ENCODE assay signal across 8 cellular contexts in the genomic region with DNA sequence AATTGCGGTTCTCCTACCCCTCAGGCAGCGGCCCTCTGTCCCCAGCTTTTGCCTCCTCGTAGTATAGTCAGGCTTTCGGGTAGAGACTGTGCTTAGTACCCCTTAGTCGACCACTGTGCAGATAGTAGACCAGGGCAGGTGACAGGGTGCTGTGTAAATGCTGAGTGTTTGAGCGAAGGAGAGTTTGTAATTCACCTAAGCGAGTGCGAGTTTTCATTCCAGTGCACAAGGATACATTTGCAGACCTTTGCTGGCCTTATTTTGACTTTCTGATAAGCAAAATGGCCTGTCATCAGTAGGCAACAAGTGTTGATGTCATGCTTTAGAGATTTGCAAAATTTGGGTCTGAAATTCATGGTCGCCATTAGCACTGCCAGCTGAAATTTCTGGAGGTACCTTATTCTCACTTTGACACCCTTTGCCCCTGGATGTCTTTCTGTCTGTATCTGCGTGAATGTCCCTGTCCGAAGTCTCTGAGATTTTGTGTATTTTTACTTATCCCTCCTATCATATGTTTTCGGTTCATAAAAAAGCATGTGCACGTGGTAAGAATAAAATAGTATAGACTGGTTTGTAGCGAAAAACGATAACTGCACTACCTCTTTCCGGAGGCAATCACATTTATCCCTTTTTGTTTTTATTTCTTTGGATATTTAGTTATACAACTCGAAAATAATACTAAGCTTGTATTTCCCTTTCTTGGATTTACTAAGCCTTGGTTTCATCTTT. TPM values are rescaled to one million over a fixed set of nuclear protein-coding genes. Genes with fewer than 3 reads are reported as not detected.
DNase-seq lines count a peak whose midpoint lies in the region; ATAC-seq and TF ChIP-seq lines count a peak whose summit lies in the region.

No MANE protein-coding gene starts in this region.

- H3K4me3 ChIP-seq in IMR-90 (ENCODE audit: insufficient read depth, low read depth, low read length) (peak overlapping the region; percentile 92), cardiac fibroblast (replicated peaks in 1 of 2; ENCODE audit: low read depth in 2 of 2, low read length in 2 of 2) (peak overlapping the region; percentile 86 to 97)

- POLR2A ChIA-PET in IMR-90 (lab: Charles Lee; ENCODE audit: unreplicated experiment) = no interaction called here
- POLR2A ChIA-PET in naive thymus-derived CD8-positive, alpha-beta T cell (lab: Charles Lee) = interaction anchor here (0.8 to 4.3 kb wide), 14 partner anchors 21 to 450 kb away, joined by 3 to 72 read pairs (median 4); partner anchors contain the start of genes C5orf63, MARCHF3 and PHAX

- H2BK120ac ChIP-seq in IMR-90 (ENCODE audit: low read depth, low read length) = no peak overlapping the region

- no peak for TF ChIP-seq RAD21 in IMR-90 (IDR thresholded peaks at IDR 0.05; ENCODE audit: low read length)

- intact Hi-C loops in IMR-90 (cut with micrococcal nuclease) = loop anchor here (5.0 kb wide), 1 partner anchor 182 kb away; the partner anchor contains the start of gene ALDH7A1

- peak overlapping the region; percentile 64 for H3K27ac ChIP-seq in IMR-90 (ENCODE audit: insufficient read depth, low read length)

- H3K4me1 Mint-ChIP-seq in naive thymus-derived CD8-positive, alpha-beta T cell = peaks cover 12 to 35% (median 30%) of the 10 kb centered on the region in 4 donors

- H3K9ac ChIP-seq in IMR-90 (ENCODE audit: low read depth, low read length) = peak overlapping the region; percentile 72

- peak overlapping the region; percentile 49 for H2AK9ac ChIP-seq in IMR-90 (replicated peaks; ENCODE audit: low read depth, low read length, poor library complexity)

- peaks cover 0 to 3% of the 10 kb centered on the region in 2 experiments; a peak in 1 of 4 replicates for H3K79me1 ChIP-seq in IMR-90 (ENCODE audit: low read depth in 1 of 2, low read length in 2 of 2)

- H2AFZ ChIP-seq in IMR-90 (replicated peaks; ENCODE audit: low read length, poor library complexity) = peak overlapping the region; percentile 99

- BruUV-seq in IMR-90 (replicated peaks; lab: Mats Ljungman, UMichigan) = TSS peak; percentile 18

- H2BK20ac ChIP-seq in IMR-90 (ENCODE audit: low read depth, low read length) = no peak overlapping the region

- H3K27me3 Mint-ChIP-seq in naive thymus-derived CD8-positive, alpha-beta T cell = no peaks in the 10 kb centered on the region

- peak overlapping the region; percentile 74 to 97 (median 94) for H3K27ac Mint-ChIP-seq in naive thymus-derived CD8-positive, alpha-beta T cell

- H3K4me1 ChIP-seq in IMR-90 (ENCODE audit: control insufficient read depth, insufficient read depth, low read length) = no peaks in the 10 kb centered on the region

- no peaks in the 10 kb centered on the region for H3K27me3 ChIP-seq in IMR-90 (ENCODE audit: control insufficient read depth, insufficient read depth, low read length)

- H3K4ac ChIP-seq in IMR-90 (ENCODE audit: low read depth, low read length) = peak overlapping the region; percentile 54

- in situ Hi-C loops in IMR-90 (cut with MboI; ENCODE audit: low sequenced_read_pairs) = loop anchor here (10.0 kb wide), 1 partner anchor 104 kb away; no protein-coding TSS in a partner anchor
- in situ Hi-C loops in KBM-7 (cut with MboI; ENCODE audit: low pct_unique_long_range_greater_than_20kb, low sequenced_read_pairs) = no loop called here

- H3K9me1 ChIP-seq in IMR-90 (ENCODE audit: insufficient read depth, low read length) = no peaks in the 10 kb centered on the region

- H4K20me1 ChIP-seq in IMR-90 (ENCODE audit: insufficient read depth, low read length) = peaks cover 7% of the 10 kb centered on the region

- dilution Hi-C loops in IMR-90 (cut with HindIII; ENCODE audit: low sequenced_read_pairs, unreplicated experiment) = loop anchor here (25.0 kb wide), 1 partner anchor 117 kb away; no protein-coding TSS in a partner anchor

- DNase-seq in NCI-H1694 (lab: John Stamatoyannopoulos, UW) = peak; percentile 19
- DNase-seq in NCI-H1694 treated with DMSO at 0.1 percent for 48 hours (lab: John Stamatoyannopoulos, UW) = no peak
- DNase-seq in IMR-90 = no peak
- peak in 1 of 2 donors; percentile 10 for DNase-seq in cardiac fibroblast (ENCODE audit: low read depth in 2 of 2)
- no peak for DNase-seq in naive thymus-derived CD8-positive, alpha-beta T cell
- DNase-seq in KBM-7 = no peak

- H2BK5ac ChIP-seq in IMR-90 (ENCODE audit: low read depth, low read length, poor library complexity, severe bottlenecking) = peak overlapping the region; percentile 25

- H2BK15ac ChIP-seq in IMR-90 (ENCODE audit: low read depth, low read length) = no peak overlapping the region

- H3K14ac ChIP-seq in IMR-90 (replicated peaks; ENCODE audit: low read depth, low read length) = peak overlapping the region; percentile 64; the same call in 1 of the 2 replicates

- no peak for TF ChIP-seq CTCF in IMR-90 (conservative IDR thresholded peaks at IDR 0.05; ENCODE audit: low read depth, low read length)
- no peak for TF ChIP-seq CTCF in cardiac fibroblast (IDR thresholded peaks at IDR 0.05; ENCODE audit: low read depth, low read length)

- peak overlapping the region; percentile 96 for H3K4me2 ChIP-seq in IMR-90 (ENCODE audit: low read depth, low read length)

- H3K56ac ChIP-seq in IMR-90 (ENCODE audit: extremely low read depth, insufficient read depth, low read length) = 0 out of 2 replicates have a peak overlapping the region, but pooled peaks have one; percentile 33

- H3K23ac ChIP-seq in IMR-90 (ENCODE audit: low read depth, low read length) = peak overlapping the region; percentile 92

- peak overlapping the region; percentile 29 to 46; a peak in 3 of 4 replicates for H4K8ac ChIP-seq in IMR-90 (ENCODE audit: low read depth in 2 of 2, low read length in 2 of 2)

- no peaks in the 10 kb centered on the region for H3K9me3 ChIP-seq in IMR-90 (ENCODE audit: control insufficient read depth, insufficient read depth, low read length)

- H3K18ac ChIP-seq in IMR-90 (ENCODE audit: low read depth, low read length) = no peak overlapping the region

- H2AK5ac ChIP-seq in IMR-90 (ENCODE audit: low read depth, low read length) = peak overlapping the region; percentile 22; the same call in 1 of the 2 replicates

- H3K36me3 ChIP-seq in IMR-90 (ENCODE audit: control insufficient read depth, insufficient read depth, low read length) = no peaks in the 10 kb centered on the region

- H4K5ac ChIP-seq in IMR-90 (ENCODE audit: low read depth, low read length) = no peak overlapping the region

- peak overlapping the region; percentile 90 to 100 (median 92) for H3K4me3 Mint-ChIP-seq in naive thymus-derived CD8-positive, alpha-beta T cell

- H4K91ac ChIP-seq in IMR-90 (ENCODE audit: insufficient read depth, low read depth, low read length) = peak overlapping the region; percentile 52

- no peaks in the 10 kb centered on the region for H3K9me3 Mint-ChIP-seq in naive thymus-derived CD8-positive, alpha-beta T cell

- no peak for TF ChIP-seq POLR2A in IMR-90 (IDR thresholded peaks at IDR 0.05; ENCODE audit: low read depth, low read length)

- ATAC-seq in IMR-90 (ENCODE audit: low read depth) = no peak; the same call in 1 of the 2 replicates
- peak in 1 of 2 donors; percentile 1 for ATAC-seq in naive thymus-derived CD8-positive, alpha-beta T cell
- no peak for ATAC-seq in GM19463 (IDR thresholded peaks at IDR 0.05; ENCODE audit: unreplicated experiment)
- no peak for ATAC-seq in GM19397 (IDR thresholded peaks at IDR 0.05; ENCODE audit: unreplicated experiment)

- WGBS in IMR-90 (ENCODE audit: extremely low coverage in 2 of 2, insufficient read length in 1 of 2), 2 experiments = 0% methylated on average over 2 of the region's 17 CpGs; no CpG with 5 or more reads in 1 of the 2 experiments

- no peaks in the 10 kb centered on the region for H3K36me3 Mint-ChIP-seq in naive thymus-derived CD8-positive, alpha-beta T cell

- CTCF ChIA-PET in IMR-90 (lab: Yijun Ruan, JAX) = interaction anchor here (1.0 to 1.3 kb wide), 4 partner anchors 11 to 124 kb away, joined by 3 to 6 read pairs (median 3); no protein-coding TSS in a partner anchor

TF ChIP-seq in IMR-90, 13 proteins besides CTCF, POLR2A, EP300 and RAD21:
- no peak for TF ChIP-seq BHLHE40 (IDR thresholded peaks at IDR 0.05; ENCODE audit: low read depth, low read length)
- TF ChIP-seq ELK1 (IDR thresholded peaks at IDR 0.05; ENCODE audit: borderline replicate concordance, low read depth, low read length) = no peak
TF ChIP-seq in IMR-90: peak in this region for 0.

RNA-seq across cellular contexts. Expression of gene LMNB1, which starts 1.9 kb away (rescaled TPM):
- 53.6 and 68.6 TPM in 2 replicates for total RNA-seq in IMR-90 (2012; rRNA removed)
- polyA plus RNA-seq in IMR-90 (2012; rRNA removed) = 36.0 and 37.8 TPM in 2 replicates
- 38.0 and 42.0 TPM in 2 replicates for polyA plus RNA-seq in IMR-90 (2012; cell fraction: cytosol; rRNA removed)
- 12.0 and 34.2 TPM in 2 replicates for polyA plus RNA-seq in IMR-90 (2012; cell fraction: nucleus; rRNA removed; ENCODE audit: low replicate concordance)
- 10 to 100 TPM; 27.7 to 27.8 TPM for total RNA-seq in naive thymus-derived CD8-positive, alpha-beta T cell
- 1 to 10 TPM; 6.1 to 8.2 (median 7.9) TPM for polyA plus RNA-seq in naive thymus-derived CD8-positive, alpha-beta T cell
